15 cellular contexts compared by ENCODE assay signal in the genomic region with DNA sequence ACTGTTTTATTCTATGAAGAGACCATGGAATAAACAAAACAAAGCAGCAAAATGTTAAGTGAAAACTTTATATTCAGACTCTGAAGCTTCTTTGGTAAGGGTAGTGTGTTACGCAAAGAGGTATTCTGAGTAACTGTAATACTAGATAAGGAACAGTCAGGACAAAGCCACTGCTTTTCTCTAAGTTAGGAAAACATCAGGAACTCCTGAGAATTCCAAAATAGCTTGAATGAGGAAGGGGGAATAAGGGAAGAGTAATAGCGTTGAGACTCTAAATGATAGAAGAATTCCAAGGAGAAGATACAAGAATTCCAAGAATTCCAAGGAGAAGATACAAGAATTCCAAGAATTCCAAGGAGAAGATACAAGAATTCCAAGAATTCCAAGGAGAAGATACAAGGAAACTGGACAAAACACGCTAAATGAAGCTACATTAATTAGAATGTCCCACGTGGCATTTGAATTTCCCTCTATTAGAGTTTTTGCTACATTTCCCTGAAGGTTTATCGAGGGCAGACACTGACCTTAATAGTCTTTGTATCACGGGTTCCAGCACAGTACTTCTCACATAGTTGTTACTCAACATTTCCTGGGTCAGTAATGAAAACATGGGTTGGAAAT.
A peak's percentile ranks its signal among the peaks of the same experiment; 100 is the strongest.
DNase-seq lines count a peak whose midpoint lies in the region; ATAC-seq, FAIRE-seq and TF ChIP-seq lines count a peak whose summit lies in the region.
"Had no signal": no experiment of that assay in that cellular context is flagged by ENCODE, and none has a peak within 500 bp of the region (broad histone marks: within the 10 kb centered on the region; RNA-seq: fewer than 3 reads in every experiment).

No MANE protein-coding gene starts in this region.

- H3K36me3 ChIP-seq in small intestine (ENCODE audit: control insufficient read depth in 2 of 2, insufficient read depth in 2 of 2, low read length in 2 of 2) (no peaks in the 10 kb centered on the region), esophagus muscularis mucosa (no peaks in the 10 kb centered on the region)
- H3K36me3 ChIP-seq: left ventricle myocardium inferior, prostate gland had no signal

- H3K4me3 ChIP-seq in small intestine (ENCODE audit: low read depth in 1 of 2, low read length in 2 of 2) (no peak overlapping the region), esophagus muscularis mucosa (no peak overlapping the region)
- H3K4me3 ChIP-seq: left ventricle myocardium inferior, prostate gland had no signal

- 82 to 83% (median 82%) methylated on average over 6 of the region's 6 CpGs for WGBS in small intestine, 3 donors
- WGBS in esophagus muscularis mucosa = 84% methylated on average over 6 of the region's 6 CpGs

- no peaks in the 10 kb centered on the region for H3K4me1 ChIP-seq in small intestine (ENCODE audit: control insufficient read depth in 2 of 2, insufficient read depth in 1 of 2, low read depth in 1 of 2, low read length in 1 of 2)
- no peaks in the 10 kb centered on the region for H3K4me1 ChIP-seq in esophagus muscularis mucosa
- H3K4me1 ChIP-seq: left ventricle myocardium inferior, prostate gland had no signal

- DNase-seq in ACHN (peak; percentile 51), HS-5 (ENCODE audit: low read depth) (peak; percentile 41), amniotic epithelial cell (ENCODE audit: low read depth) (peak; percentile 80), iris pigment epithelial cell (ENCODE audit: low read depth) (peak; percentile 68), small intestine (no peak), esophagus muscularis mucosa (ENCODE audit: extremely low spot score) (no peak), NCI-H146 treated with DMSO at 0.1 percent for 48 hours (lab: John Stamatoyannopoulos, UW; ENCODE audit: unreplicated experiment) (no peak)
- DNase-seq: activated naive CD4-positive, alpha-beta T cell treated with anti-CD3 and anti-CD28 coated beads, Interleukin-2, amount 10 ng/mL, durations not matched to agents 7 days and 5 days; left ventricle myocardium inferior; naive B cell; NCI-H2107; stimulated activated CD4-positive, alpha-beta T cell treated with anti-CD3 and anti-CD28 coated beads, Interleukin-15, amount 100 ng/mL, for 24 hours had no signal

- no peaks in the 10 kb centered on the region for H3K9me3 ChIP-seq in small intestine (ENCODE audit: control insufficient read depth, low read depth)
- no peaks in the 10 kb centered on the region for H3K9me3 ChIP-seq in esophagus muscularis mucosa
- H3K9me3 ChIP-seq: prostate gland had no signal

- in situ Hi-C loops in ACHN (cut with HindIII; ENCODE audit: low pct_ligation_motif_present, low pct_unique_long_range_greater_than_20kb, low sequenced_read_pairs) = no loop called here

- TF ChIP-seq CTCF in esophagus muscularis mucosa (IDR thresholded peaks at IDR 0.05) = no peak

- no peak for TF ChIP-seq POLR2A in esophagus muscularis mucosa (IDR thresholded peaks at IDR 0.05; ENCODE audit: low read depth)

- no peaks in the 10 kb centered on the region for H3K27me3 ChIP-seq in small intestine (ENCODE audit: control insufficient read depth in 2 of 2, insufficient read depth in 2 of 2, low read length in 2 of 2)
- no peaks in the 10 kb centered on the region for H3K27me3 ChIP-seq in esophagus muscularis mucosa

- TF ChIP-seq EP300 in esophagus muscularis mucosa (IDR thresholded peaks at IDR 0.05) = no peak

- H3K27ac ChIP-seq in small intestine (ENCODE audit: low read depth in 1 of 2, low read length in 1 of 2) (no peak overlapping the region), esophagus muscularis mucosa (replicated peaks in 1 of 4) (no peak overlapping the region)
- H3K27ac ChIP-seq: left ventricle myocardium inferior, prostate gland had no signal

- intact Hi-C loops in esophagus muscularis mucosa (cut with DNase I) = no loop called here

- ATAC-seq in HG02981 (IDR thresholded peaks at IDR 0.05; ENCODE audit: unreplicated experiment) = no peak

- no peak for FAIRE-seq in small intestine (lab: Jason Lieb, UNC)
- FAIRE-seq: urothelium cell line had no signal

Comparison
In these comparisons a context has a peak if more than half of its experiments do, and no peak if none do; other contexts are left out.
1. DNase-seq: peak in ACHN (single experiment), HS-5 (single experiment), amniotic epithelial cell (single experiment) and iris pigment epithelial cell (single experiment); none in small intestine (single experiment), esophagus muscularis mucosa (single experiment) and NCI-H146 treated with DMSO at 0.1 percent for 48 hours (single experiment).